In the genomic region with DNA sequence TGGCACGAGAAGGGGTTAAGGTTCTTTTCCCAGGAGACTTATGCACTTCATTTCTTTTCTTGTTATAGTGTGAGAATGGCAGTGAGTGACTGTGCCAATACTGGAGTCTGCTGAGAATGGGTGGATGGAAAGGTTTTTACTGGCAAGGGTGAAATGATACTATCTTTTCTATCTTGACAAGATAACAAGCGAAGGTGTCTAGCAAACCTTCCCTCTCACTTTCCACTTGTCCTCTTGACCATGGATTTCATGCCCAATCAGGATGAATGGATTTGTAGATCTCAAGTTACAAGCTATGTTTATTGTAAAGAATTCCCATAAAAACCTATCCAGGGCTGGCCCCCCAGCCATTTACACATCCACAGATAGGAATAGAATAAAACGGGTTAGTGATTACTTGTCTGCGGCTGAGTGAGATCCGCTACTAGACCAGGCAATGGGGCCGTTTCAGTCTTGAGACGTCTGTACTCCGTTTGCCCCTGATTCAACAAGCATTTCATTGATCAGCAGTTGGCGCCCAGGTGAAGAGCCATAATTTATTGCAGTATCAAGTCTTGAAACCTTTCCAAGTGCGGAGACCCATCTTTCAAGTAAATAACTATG, we compare ENCODE assay signal across 1 cellular context.
TF ChIP-seq lines count a peak whose summit lies in the region.

No MANE protein-coding gene starts in this region.

TF ChIP-seq in HEK293, 187 proteins besides CTCF, POLR2A, EP300 and RAD21 (continued from another document and continues in another):
- TF ChIP-seq, protein P1, sequence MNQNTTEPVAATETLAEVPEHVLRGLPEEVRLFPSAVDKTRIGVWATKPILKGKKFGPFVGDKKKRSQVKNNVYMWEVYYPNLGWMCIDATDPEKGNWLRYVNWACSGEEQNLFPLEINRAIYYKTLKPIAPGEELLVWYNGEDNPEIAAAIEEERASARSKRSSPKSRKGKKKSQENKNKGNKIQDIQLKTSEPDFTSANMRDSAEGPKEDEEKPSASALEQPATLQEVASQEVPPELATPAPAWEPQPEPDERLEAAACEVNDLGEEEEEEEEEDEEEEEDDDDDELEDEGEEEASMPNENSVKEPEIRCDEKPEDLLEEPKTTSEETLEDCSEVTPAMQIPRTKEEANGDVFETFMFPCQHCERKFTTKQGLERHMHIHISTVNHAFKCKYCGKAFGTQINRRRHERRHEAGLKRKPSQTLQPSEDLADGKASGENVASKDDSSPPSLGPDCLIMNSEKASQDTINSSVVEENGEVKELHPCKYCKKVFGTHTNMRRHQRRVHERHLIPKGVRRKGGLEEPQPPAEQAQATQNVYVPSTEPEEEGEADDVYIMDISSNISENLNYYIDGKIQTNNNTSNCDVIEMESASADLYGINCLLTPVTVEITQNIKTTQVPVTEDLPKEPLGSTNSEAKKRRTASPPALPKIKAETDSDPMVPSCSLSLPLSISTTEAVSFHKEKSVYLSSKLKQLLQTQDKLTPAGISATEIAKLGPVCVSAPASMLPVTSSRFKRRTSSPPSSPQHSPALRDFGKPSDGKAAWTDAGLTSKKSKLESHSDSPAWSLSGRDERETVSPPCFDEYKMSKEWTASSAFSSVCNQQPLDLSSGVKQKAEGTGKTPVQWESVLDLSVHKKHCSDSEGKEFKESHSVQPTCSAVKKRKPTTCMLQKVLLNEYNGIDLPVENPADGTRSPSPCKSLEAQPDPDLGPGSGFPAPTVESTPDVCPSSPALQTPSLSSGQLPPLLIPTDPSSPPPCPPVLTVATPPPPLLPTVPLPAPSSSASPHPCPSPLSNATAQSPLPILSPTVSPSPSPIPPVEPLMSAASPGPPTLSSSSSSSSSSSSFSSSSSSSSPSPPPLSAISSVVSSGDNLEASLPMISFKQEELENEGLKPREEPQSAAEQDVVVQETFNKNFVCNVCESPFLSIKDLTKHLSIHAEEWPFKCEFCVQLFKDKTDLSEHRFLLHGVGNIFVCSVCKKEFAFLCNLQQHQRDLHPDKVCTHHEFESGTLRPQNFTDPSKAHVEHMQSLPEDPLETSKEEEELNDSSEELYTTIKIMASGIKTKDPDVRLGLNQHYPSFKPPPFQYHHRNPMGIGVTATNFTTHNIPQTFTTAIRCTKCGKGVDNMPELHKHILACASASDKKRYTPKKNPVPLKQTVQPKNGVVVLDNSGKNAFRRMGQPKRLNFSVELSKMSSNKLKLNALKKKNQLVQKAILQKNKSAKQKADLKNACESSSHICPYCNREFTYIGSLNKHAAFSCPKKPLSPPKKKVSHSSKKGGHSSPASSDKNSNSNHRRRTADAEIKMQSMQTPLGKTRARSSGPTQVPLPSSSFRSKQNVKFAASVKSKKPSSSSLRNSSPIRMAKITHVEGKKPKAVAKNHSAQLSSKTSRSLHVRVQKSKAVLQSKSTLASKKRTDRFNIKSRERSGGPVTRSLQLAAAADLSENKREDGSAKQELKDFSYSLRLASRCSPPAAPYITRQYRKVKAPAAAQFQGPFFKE (tag by site-specific recombination; IDR thresholded peaks at IDR 0.05; ENCODE audit: borderline replicate concordance), result no peak
- peak; percentile 66; the same call in 1 of the 2 replicates for TF ChIP-seq ZSCAN23 (tag by site-specific recombination; IDR thresholded peaks at IDR 0.05)
- no peak for TF ChIP-seq ZNF354C (tag by site-specific recombination; IDR thresholded peaks at IDR 0.05; ENCODE audit: borderline replicate concordance, low read depth)
- no peak for TF ChIP-seq ZNF398 (tag by site-specific recombination; IDR thresholded peaks at IDR 0.05)
- no peak for TF ChIP-seq ZNF280D (tag by site-specific recombination; IDR thresholded peaks at IDR 0.05)
- no peak for TF ChIP-seq ZNF660 (tag by site-specific recombination; IDR thresholded peaks at IDR 0.05)
- TF ChIP-seq SCRT2 (tag by site-specific recombination; IDR thresholded peaks at IDR 0.05), result no peak
- TF ChIP-seq ZBTB1 (tag by site-specific recombination; IDR thresholded peaks at IDR 0.05), result no peak
- no peak for TF ChIP-seq ZNF184 (tag by site-specific recombination; IDR thresholded peaks at IDR 0.05)
- no peak for TF ChIP-seq ZNF658 (tag by site-specific recombination; IDR thresholded peaks at IDR 0.05)
- TF ChIP-seq, protein P2, sequence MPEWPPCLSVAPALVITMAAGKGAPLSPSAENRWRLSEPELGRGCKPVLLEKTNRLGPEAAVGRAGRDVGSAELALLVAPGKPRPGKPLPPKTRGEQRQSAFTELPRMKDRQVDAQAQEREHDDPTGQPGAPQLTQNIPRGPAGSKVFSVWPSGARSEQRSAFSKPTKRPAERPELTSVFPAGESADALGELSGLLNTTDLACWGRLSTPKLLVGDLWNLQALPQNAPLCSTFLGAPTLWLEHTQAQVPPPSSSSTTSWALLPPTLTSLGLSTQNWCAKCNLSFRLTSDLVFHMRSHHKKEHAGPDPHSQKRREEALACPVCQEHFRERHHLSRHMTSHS (tag by site-specific recombination; IDR thresholded peaks at IDR 0.05), result no peak
- TF ChIP-seq GLI2 (tag by site-specific recombination; IDR thresholded peaks at IDR 0.05; ENCODE audit: borderline replicate concordance, low read depth), result peak; percentile 24; the same call in 1 of the 2 replicates
- TF ChIP-seq ZNF155 (tag by site-specific recombination; IDR thresholded peaks at IDR 0.05), result no peak
- TF ChIP-seq ZSCAN18 (tag by site-specific recombination; IDR thresholded peaks at IDR 0.05), result no peak
- TF ChIP-seq, protein P3, sequence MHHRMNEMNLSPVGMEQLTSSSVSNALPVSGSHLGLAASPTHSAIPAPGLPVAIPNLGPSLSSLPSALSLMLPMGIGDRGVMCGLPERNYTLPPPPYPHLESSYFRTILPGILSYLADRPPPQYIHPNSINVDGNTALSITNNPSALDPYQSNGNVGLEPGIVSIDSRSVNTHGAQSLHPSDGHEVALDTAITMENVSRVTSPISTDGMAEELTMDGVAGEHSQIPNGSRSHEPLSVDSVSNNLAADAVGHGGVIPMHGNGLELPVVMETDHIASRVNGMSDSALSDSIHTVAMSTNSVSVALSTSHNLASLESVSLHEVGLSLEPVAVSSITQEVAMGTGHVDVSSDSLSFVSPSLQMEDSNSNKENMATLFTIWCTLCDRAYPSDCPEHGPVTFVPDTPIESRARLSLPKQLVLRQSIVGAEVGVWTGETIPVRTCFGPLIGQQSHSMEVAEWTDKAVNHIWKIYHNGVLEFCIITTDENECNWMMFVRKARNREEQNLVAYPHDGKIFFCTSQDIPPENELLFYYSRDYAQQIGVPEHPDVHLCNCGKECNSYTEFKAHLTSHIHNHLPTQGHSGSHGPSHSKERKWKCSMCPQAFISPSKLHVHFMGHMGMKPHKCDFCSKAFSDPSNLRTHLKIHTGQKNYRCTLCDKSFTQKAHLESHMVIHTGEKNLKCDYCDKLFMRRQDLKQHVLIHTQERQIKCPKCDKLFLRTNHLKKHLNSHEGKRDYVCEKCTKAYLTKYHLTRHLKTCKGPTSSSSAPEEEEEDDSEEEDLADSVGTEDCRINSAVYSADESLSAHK (tag by site-specific recombination; IDR thresholded peaks at IDR 0.05), result no peak; the same call in none of the 2 replicates
- TF ChIP-seq TSHZ1 (tag by site-specific recombination; IDR thresholded peaks at IDR 0.05; ENCODE audit: borderline replicate concordance), result no peak
- TF ChIP-seq INSM2 (tag by site-specific recombination; IDR thresholded peaks at IDR 0.05), result no peak
- no peak for TF ChIP-seq ZNF140 (tag by site-specific recombination; IDR thresholded peaks at IDR 0.05)
- peak; percentile 76; the same call in 1 of the 2 replicates for TF ChIP-seq ZEB2 (tag by site-specific recombination; IDR thresholded peaks at IDR 0.05)
- TF ChIP-seq ZIC2 (tag by site-specific recombination; IDR thresholded peaks at IDR 0.05), result no peak
- TF ChIP-seq ZNF645 (tag by site-specific recombination; IDR thresholded peaks at IDR 0.05), result no peak
- TF ChIP-seq TRIM28 (IDR thresholded peaks at IDR 0.05; ENCODE audit: borderline replicate concordance, low read length), result peak; percentile 88
- peak; percentile 59; the same call in 1 of the 2 replicates for TF ChIP-seq ZNF596 (tag by site-specific recombination; IDR thresholded peaks at IDR 0.05)
- TF ChIP-seq ZNF585B (tag by site-specific recombination; IDR thresholded peaks at IDR 0.05), result no peak
- TF ChIP-seq YY1 (tag by site-specific recombination; IDR thresholded peaks at IDR 0.05), result no peak
- TF ChIP-seq ZBTB21 (tag by site-specific recombination; IDR thresholded peaks at IDR 0.05), result no peak
